Comparison of ENCODE assay signal across 22 cellular contexts in the genomic region with DNA sequence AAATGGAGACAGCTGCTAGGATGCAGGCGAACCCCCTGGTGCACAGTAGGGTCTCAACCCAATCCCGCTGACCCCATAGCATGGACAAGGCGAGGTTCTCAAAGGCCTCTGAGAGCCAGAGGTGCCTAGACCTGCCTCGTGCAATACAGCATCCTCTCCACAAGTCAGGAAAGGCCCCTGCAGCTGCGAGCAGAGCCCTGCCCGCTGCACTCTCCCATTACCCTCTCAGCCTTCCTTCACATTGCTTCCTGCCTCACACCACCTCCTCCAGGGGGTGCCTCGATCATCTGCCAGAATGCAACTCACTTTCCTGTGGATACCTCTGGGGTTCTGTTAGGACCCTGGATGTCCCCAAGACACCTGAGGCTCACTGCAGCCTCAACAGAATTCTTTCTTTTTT. TPM values are rescaled to one million over a fixed set of nuclear protein-coding genes. Genes with fewer than 3 reads are reported as not detected.
A peak's percentile ranks its signal among the peaks of the same experiment; 100 is the strongest.
DNase-seq lines count a peak whose midpoint lies in the region; ATAC-seq, FAIRE-seq and TF ChIP-seq lines count a peak whose summit lies in the region.
"Had no signal": no experiment of that assay in that cellular context is flagged by ENCODE, and none has a peak within 500 bp of the region (broad histone marks: within the 10 kb centered on the region; RNA-seq: fewer than 3 reads in every experiment).

No MANE protein-coding gene starts in this region.

- no peak overlapping the region for H2AFZ ChIP-seq in keratinocyte (ENCODE audit: control insufficient read depth, low read length)

- peaks cover 20% of the 10 kb centered on the region for H3K27me3 Mint-ChIP-seq in Calu3 (ENCODE audit: unreplicated experiment)
- H3K27me3 Mint-ChIP-seq: CD4-positive, CD25-positive, alpha-beta regulatory T cell; T-cell had no signal

- no peak overlapping the region for H3K9ac ChIP-seq in keratinocyte (ENCODE audit: control insufficient read depth, extremely low read depth, insufficient read depth, low read length)

- H3K4me1 ChIP-seq in keratinocyte (ENCODE audit: control insufficient read depth, extremely low read depth, insufficient read depth, low read length), result peaks cover 44% of the 10 kb centered on the region
- H3K4me1 ChIP-seq: HAP-1 had no signal

- no peaks in the 10 kb centered on the region for H3K9me3 Mint-ChIP-seq in Calu3 (ENCODE audit: low read depth, unreplicated experiment)
- H3K9me3 Mint-ChIP-seq: activated T-cell treated with anti-CD3 and anti-CD28 coated beads, Interleukin-2, amount 50 U/mL, for 4 hours; CD4-positive, CD25-positive, alpha-beta regulatory T cell; T-cell had no signal

- no TSS peak for BruUV-seq in Calu3 (replicated peaks; lab: Mats Ljungman, UMichigan)

- CTCF ChIA-PET in Calu3 (lab: Charles Lee), result interaction anchor here (0.7 to 1.3 kb wide), 5 partner anchors 8 to 224 kb away, joined by 3 to 5 read pairs (median 3); no protein-coding TSS in a partner anchor

- no peaks in the 10 kb centered on the region for H3K36me3 ChIP-seq in keratinocyte (ENCODE audit: control insufficient read depth in 2 of 2, extremely low read depth in 1 of 2, insufficient read depth in 2 of 2, low read length in 2 of 2)
- H3K36me3 ChIP-seq: HAP-1, tibial nerve had no signal

- peak overlapping the region; percentile 32 for H3K4me2 ChIP-seq in keratinocyte (ENCODE audit: control insufficient read depth, extremely low read depth, insufficient read depth, low read depth, low read length)

- no peak for TF ChIP-seq CTCF in Calu3 (IDR thresholded peaks at IDR 0.05; ENCODE audit: unreplicated experiment)
- no peak for TF ChIP-seq CTCF in keratinocyte (optimal IDR thresholded peaks at IDR 0.05 in 1 of 3, IDR thresholded peaks at IDR 0.05 in 1 of 3, conservative IDR thresholded peaks at IDR 0.05 in 1 of 3; ENCODE audit: extremely low read depth in 1 of 3, insufficient read depth in 2 of 3, low read length in 3 of 3)

- H3K9me1 ChIP-seq in keratinocyte (ENCODE audit: control insufficient read depth, extremely low read depth, insufficient read depth, low read length), result peaks cover 6% of the 10 kb centered on the region

- ATAC-seq in GM18867 (IDR thresholded peaks at IDR 0.05; ENCODE audit: unreplicated experiment), result no peak

- H3K4me1 Mint-ChIP-seq in Calu3 (ENCODE audit: low read depth, unreplicated experiment), result peaks cover 39% of the 10 kb centered on the region

- H3K27me3 ChIP-seq in keratinocyte (ENCODE audit: control insufficient read depth, extremely low read depth, insufficient read depth, low read length), result no peaks in the 10 kb centered on the region
- H3K27me3 ChIP-seq: dorsolateral prefrontal cortex had no signal

- intact Hi-C loops in Calu3 (cut with micrococcal nuclease; ENCODE audit: unreplicated experiment), result no loop called here

- DNase-seq in NCI-H1417 (lab: John Stamatoyannopoulos, UW) (peak; percentile 5 to 39 (median 18)), NCI-H1417 treated with DMSO at 0.1 percent for 48 hours (lab: John Stamatoyannopoulos, UW) (no peak), Calu3 (no peak), SHP77 (lab: John Stamatoyannopoulos, UW) (peak; percentile 43 to 62), keratinocyte (ENCODE audit: low read depth, low spot score) (no peak), NCI-H1436 treated with DMSO at 0.1 percent for 48 hours (lab: John Stamatoyannopoulos, UW) (no peak), kidney tubule cell (ENCODE audit: low spot score) (no peak)
- DNase-seq: dorsolateral prefrontal cortex; left ventricle myocardium superior; NCI-H2227 treated with DMSO at 0.1 percent for 48 hours; right cardiac atrium; stimulated activated naive CD4-positive, alpha-beta T cell treated with Interleukin-2 at 50 U/mL for 16 hours had no signal

- peak overlapping the region; percentile 63 for H3K27ac Mint-ChIP-seq in Calu3 (ENCODE audit: unreplicated experiment)

- peak overlapping the region; percentile 43 for H3K4me3 Mint-ChIP-seq in Calu3 (ENCODE audit: low read depth, unreplicated experiment)
- H3K4me3 Mint-ChIP-seq: activated CD8-positive, alpha-beta T cell treated with anti-CD3 and anti-CD28 coated beads, Interleukin-2, amount 10 ng/mL, durations not matched to agents 7 days and 5 days; activated T-cell treated with anti-CD3 and anti-CD28 coated beads, Interleukin-2, amount 50 U/mL, for 4 hours had no signal

- no peaks in the 10 kb centered on the region for H3K36me3 Mint-ChIP-seq in Calu3 (ENCODE audit: insufficient read depth, unreplicated experiment)
- H3K36me3 Mint-ChIP-seq: CD4-positive, CD25-positive, alpha-beta regulatory T cell; T-cell had no signal

- no peak for FAIRE-seq in keratinocyte (lab: Jason Lieb, UNC)
- FAIRE-seq: bronchial epithelial cell, frontal cortex, GM19239 had no signal

- H3K4me3 ChIP-seq in keratinocyte (ENCODE audit: control insufficient read depth in 2 of 3, extremely low read depth in 1 of 3, insufficient read depth in 2 of 3, low read depth in 1 of 3, low read length in 3 of 3), result no peak overlapping the region
- H3K4me3 ChIP-seq: dorsolateral prefrontal cortex, HAP-1, tibial nerve had no signal

- H4K20me1 ChIP-seq in keratinocyte (ENCODE audit: control insufficient read depth, extremely low read depth, insufficient read depth, low read length), result peaks cover 6% of the 10 kb centered on the region

- dilution Hi-C loops in keratinocyte (cut with MboI; ENCODE audit: extremely low pct_ligation_motif_present, low sequenced_read_pairs), result no loop called here

- H3K9me3 ChIP-seq in keratinocyte (ENCODE audit: control insufficient read depth, low read depth, low read length), result no peaks in the 10 kb centered on the region
- H3K9me3 ChIP-seq: HAP-1, tibial nerve had no signal

- H3K79me2 ChIP-seq in keratinocyte (ENCODE audit: control insufficient read depth, insufficient read depth, low read length), result no peaks in the 10 kb centered on the region

- no peak overlapping the region for H3K27ac ChIP-seq in keratinocyte (ENCODE audit: control insufficient read depth, insufficient read depth, low read length)
- H3K27ac ChIP-seq: dorsolateral prefrontal cortex, tibial nerve had no signal

RNA-seq across cellular contexts. Expression of gene TCF20, which starts 42.8 kb away (rescaled TPM):
- total RNA-seq in Calu3 (2022), result 87.2 and 96.0 TPM in 2 replicates
- polyA plus RNA-seq in keratinocyte, result 20.9 to 35.0 TPM (median 23.9 TPM) in 3 replicates
- 13.7 TPM for polyA plus RNA-seq in keratinocyte (2011; ENCODE audit: low read depth)
- polyA plus RNA-seq in keratinocyte (2011; cell fraction: cytosol; rRNA removed), result 23.3 and 25.0 TPM in 2 replicates
- polyA plus RNA-seq in keratinocyte (2011; cell fraction: nucleus; rRNA removed), result 57.0 and 61.1 TPM in 2 replicates
- 17.7 and 28.1 TPM in 2 replicates for polyA plus RNA-seq in keratinocyte (2012; ENCODE audit: low replicate concordance)
- 52.7 to 68.7 TPM (median 57.9 TPM) in 3 replicates for polyA minus RNA-seq in keratinocyte
- polyA minus RNA-seq in keratinocyte (2011; cell fraction: cytosol; rRNA and poly(A)+ RNA removed), result 40.5 TPM
- 48.7 and 80.7 TPM in 2 replicates for polyA minus RNA-seq in keratinocyte (2011; cell fraction: nucleus; rRNA and poly(A)+ RNA removed)

Comparison
In these comparisons a context has a peak if more than half of its experiments do, and no peak if none do; other contexts are left out.
1. DNase-seq: peak in NCI-H1417 (3 of 3) and SHP77 (2 of 2); none in NCI-H1417 treated with DMSO at 0.1 percent for 48 hours (single experiment), Calu3 (single experiment), keratinocyte (single experiment), NCI-H1436 treated with DMSO at 0.1 percent for 48 hours (single experiment) and kidney tubule cell (single experiment).